1 cellular context compared by ENCODE assay signal in the genomic region with DNA sequence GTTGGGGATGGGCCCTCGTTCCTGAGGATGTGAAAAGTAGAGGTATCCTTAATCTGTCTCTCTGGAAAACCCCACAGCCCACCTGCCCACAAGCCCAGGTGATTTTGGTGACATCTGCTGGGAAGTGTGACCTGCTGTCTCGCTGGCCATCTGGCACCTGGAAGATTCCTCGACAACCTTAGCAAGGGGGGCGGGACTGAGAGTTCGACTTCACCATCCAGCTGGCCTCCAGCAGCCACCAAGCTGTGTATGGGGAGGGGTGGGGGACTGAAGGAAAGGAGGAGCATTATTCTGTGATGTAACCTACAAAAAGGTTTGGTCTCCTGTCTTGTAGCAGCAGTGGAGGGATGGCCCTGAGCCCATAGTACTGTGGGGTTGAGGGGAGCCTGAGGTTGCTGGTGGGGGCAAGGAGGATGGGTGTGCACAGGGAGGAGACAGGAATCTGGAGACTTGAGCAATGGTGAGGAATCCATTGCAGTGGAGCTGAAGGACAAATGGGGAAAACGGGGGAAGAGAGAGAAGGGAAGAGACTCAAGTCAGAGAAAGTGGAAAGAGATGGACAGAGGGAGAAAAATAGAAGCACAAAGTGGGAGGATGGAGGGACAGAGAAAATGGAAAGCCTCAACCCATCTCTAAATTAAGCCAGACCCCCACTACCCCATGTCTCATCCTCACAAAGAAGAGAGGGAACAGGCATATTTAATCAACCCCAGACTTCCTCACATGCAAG.
TF ChIP-seq lines count a peak whose summit lies in the region.

No MANE protein-coding gene starts in this region.

TF ChIP-seq in K562, 482 proteins besides CTCF, POLR2A, EP300 and RAD21 (continued from another document):
- no peak for TF ChIP-seq NFATC3 (IDR thresholded peaks at IDR 0.05)
- TF ChIP-seq GTF2F1 (IDR thresholded peaks at IDR 0.05; ENCODE audit: low read depth, low read length), result no peak
- TF ChIP-seq KLF13 (tag; IDR thresholded peaks at IDR 0.05; ENCODE audit: borderline replicate concordance, low read depth), result 0 out of 2 replicates have a peak, but pooled peaks have one; percentile 13
- 0 out of 2 replicates have a peak, but pooled peaks have one; percentile 38 for TF ChIP-seq PHB2 (IDR thresholded peaks at IDR 0.05; ENCODE audit: low read depth)
- TF ChIP-seq FOXK1 (CRISPR knock-in tag; IDR thresholded peaks at IDR 0.05; ENCODE audit: borderline replicate concordance), result no peak
- TF ChIP-seq RBBP5 (IDR thresholded peaks at IDR 0.05; ENCODE audit: borderline replicate concordance, insufficient read depth, low read length, poor library complexity, severe bottlenecking), result no peak
